Comparison of ENCODE assay signal across 8 cellular contexts in genomic region chr2:184611221-184612085, GRCh38. TPM values are rescaled to one million over a fixed set of nuclear protein-coding genes. Genes with fewer than 3 reads are reported as not detected.
DNase-seq lines count a peak whose midpoint lies in the region; ATAC-seq and TF ChIP-seq lines count a peak whose summit lies in the region.

No MANE protein-coding gene starts in this region.

- no peaks in the 10 kb centered on the region for H3K79me2 ChIP-seq in neural cell (replicated peaks; ENCODE audit: insufficient read depth, low read length)

- H3K36me3 ChIP-seq in neural cell (ENCODE audit: insufficient read depth, low read length), result no peaks in the 10 kb centered on the region

- peaks cover 7 to 45% (median 25%) of the 10 kb centered on the region in 5 experiments for H3K9me3 Mint-ChIP-seq in brain
- peaks cover 4 to 7% of the 10 kb centered on the region in 2 donors for H3K9me3 Mint-ChIP-seq in effector memory CD8-positive, alpha-beta T cell

- H3K4me3 ChIP-seq in neural cell (ENCODE audit: low read length), result no peak overlapping the region

- peak; percentile 8 for DNase-seq in M059J (ENCODE audit: low read depth)
- no peak for DNase-seq in stimulated activated CD4-positive, alpha-beta T cell treated with anti-CD3 and anti-CD28 coated beads, Interleukin-12 subunit alpha, Interleukin-12 subunit beta, amount 100 ng/mL, for 4 hours
- no peak for DNase-seq in effector memory CD8-positive, alpha-beta T cell

- H3K27ac ChIP-seq in neural cell (ENCODE audit: low read length), result no peak overlapping the region

- H3K4me2 ChIP-seq in neural cell (ENCODE audit: low read length), result no peak overlapping the region

- H2AFZ ChIP-seq in neural cell (ENCODE audit: low read depth, low read length), result no peak overlapping the region

- H3K36me3 Mint-ChIP-seq in brain, result peaks cover 33% of the 10 kb centered on the region
- H3K36me3 Mint-ChIP-seq in effector memory CD8-positive, alpha-beta T cell (ENCODE audit: insufficient read depth), result no peaks in the 10 kb centered on the region

- H3K4me1 Mint-ChIP-seq in brain, result no peaks in the 10 kb centered on the region
- H3K4me1 Mint-ChIP-seq in effector memory CD8-positive, alpha-beta T cell (ENCODE audit: low read depth in 2 of 2), result no peaks in the 10 kb centered on the region

- H3K27me3 ChIP-seq in neural cell (ENCODE audit: insufficient read depth, low read depth, low read length), result no peaks in the 10 kb centered on the region

- no peak overlapping the region for H3K4me3 Mint-ChIP-seq in brain
- H3K4me3 Mint-ChIP-seq in effector memory CD8-positive, alpha-beta T cell, result no peak overlapping the region

- H4K20me1 ChIP-seq in neural cell (ENCODE audit: insufficient read depth), result no peaks in the 10 kb centered on the region

- H3K27ac Mint-ChIP-seq in brain, result no peak overlapping the region
- no peak overlapping the region for H3K27ac Mint-ChIP-seq in effector memory CD8-positive, alpha-beta T cell

- no peaks in the 10 kb centered on the region for H3K9me2 ChIP-seq in neural cell (ENCODE audit: insufficient read depth, low read length)

- no peaks in the 10 kb centered on the region for H3K9me3 ChIP-seq in neural cell (ENCODE audit: low read length)

- peak; percentile 62 for TF ChIP-seq RAD21 in neural cell (conservative IDR thresholded peaks at IDR 0.05)

- no peak for TF ChIP-seq EP300 in neural cell (conservative IDR thresholded peaks at IDR 0.05; ENCODE audit: poor library complexity, severe bottlenecking)

- TF ChIP-seq CTCF in GM12872 (IDR thresholded peaks at IDR 0.05; ENCODE audit: insufficient read depth, low read depth, low read length), result peak; percentile 17; the same call in 1 of the 3 replicates
- TF ChIP-seq CTCF in brain (conservative IDR thresholded peaks at IDR 0.05), result peak; percentile 53 to 71
- TF ChIP-seq CTCF in neural cell (IDR thresholded peaks at IDR 0.05; ENCODE audit: poor library complexity, severe bottlenecking), result peak; percentile 60

- no peaks in the 10 kb centered on the region for H3F3A ChIP-seq in neural cell (ENCODE audit: insufficient read depth, low read length, poor library complexity, severe bottlenecking)

- H3K9ac ChIP-seq in neural cell (ENCODE audit: low read length), result no peak overlapping the region

- ATAC-seq in activated CD4-positive, CD25-positive, alpha-beta regulatory T cell treated with anti-CD3 and anti-CD28 coated beads, Interleukin-2, amount 50 U/mL, for 24 hours, result no peak
- no peak for ATAC-seq in effector memory CD8-positive, alpha-beta T cell (replicated peaks)
- ATAC-seq in GM21786 (IDR thresholded peaks at IDR 0.05; ENCODE audit: unreplicated experiment), result no peak

- H3K27me3 Mint-ChIP-seq in brain, result no peaks in the 10 kb centered on the region
- H3K27me3 Mint-ChIP-seq in effector memory CD8-positive, alpha-beta T cell, result no peaks in the 10 kb centered on the region

TF ChIP-seq in neural cell, 6 proteins besides CTCF, POLR2A, EP300 and RAD21:
- peak; percentile 52 for TF ChIP-seq SMC3 (conservative IDR thresholded peaks at IDR 0.05; ENCODE audit: poor library complexity)
- TF ChIP-seq MXI1 (conservative IDR thresholded peaks at IDR 0.05; ENCODE audit: poor library complexity, severe bottlenecking), result no peak

RNA-seq across cellular contexts. Expression of gene ZNF804A, which starts 13.1 kb away (rescaled TPM):
- total RNA-seq in M059J (2014; rRNA removed; shearing (Covaris generic)), result 1.1 and 1.6 TPM in 2 replicates
- polyA plus RNA-seq in brain (ENCODE audit: insufficient read depth, low read depth, low replicate concordance), result 1.3 TPM
- 2.7 and 2.9 TPM in 2 replicates for polyA plus RNA-seq in neural cell
- 10.7 and 11.0 TPM in 2 replicates for polyA minus RNA-seq in neural cell
